In the genomic region with DNA sequence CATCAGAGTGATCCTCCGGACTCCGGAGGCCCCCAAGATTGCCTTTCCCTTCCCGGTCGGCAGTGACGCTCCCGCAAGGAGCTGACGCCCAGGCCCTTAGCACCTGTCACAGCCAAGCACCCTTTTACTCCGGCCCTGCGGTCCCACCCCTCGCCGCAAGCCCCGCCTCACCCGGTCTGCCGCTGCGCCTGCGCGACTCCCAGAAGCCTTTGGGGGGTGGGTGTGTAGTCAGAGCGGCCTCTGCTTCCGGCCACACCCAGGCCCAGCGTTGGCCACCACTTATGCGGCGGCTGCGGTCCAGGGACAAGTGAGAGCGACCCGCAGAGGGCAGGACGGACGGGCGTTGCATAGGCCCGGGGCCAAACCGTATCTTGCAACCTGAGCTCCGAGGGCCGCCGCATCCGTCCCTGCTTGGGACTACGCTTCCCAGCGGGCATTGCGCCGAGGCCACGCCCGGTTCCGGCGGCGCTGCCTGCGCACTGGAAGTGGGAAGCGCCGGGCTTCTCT, we compare ENCODE assay signal across 8 cellular contexts. TPM values are rescaled to one million over a fixed set of nuclear protein-coding genes. Genes with fewer than 3 reads are reported as not detected.
DNase-seq lines count a peak whose midpoint lies in the region; ATAC-seq and TF ChIP-seq lines count a peak whose summit lies in the region.

No MANE protein-coding gene starts in this region.

- H3K9ac ChIP-seq in adipocyte (ENCODE audit: low read length), result peak overlapping the region; percentile 90

- H3K27ac ChIP-seq in cardiac muscle cell (peak overlapping the region; percentile 91), ovary (peak overlapping the region in 1 of 2 donors; percentile 89), temporal lobe (ENCODE audit: low read depth, low read length) (peak overlapping the region; percentile 77)

- H3K27me3 ChIP-seq in adipocyte (replicated peaks; ENCODE audit: control insufficient read depth, insufficient read depth, low read length) (no peaks in the 10 kb centered on the region), cardiac muscle cell (no peaks in the 10 kb centered on the region), ovary (no peaks in the 10 kb centered on the region)

- H3K4me1 ChIP-seq in adipocyte (ENCODE audit: control insufficient read depth, insufficient read depth, low read length) (peaks cover 7% of the 10 kb centered on the region), cardiac muscle cell (ENCODE audit: low read depth) (no peaks in the 10 kb centered on the region), ovary (ENCODE audit: insufficient read depth) (peaks cover 5% of the 10 kb centered on the region)

- WGBS in ovary, 3 donors, result 0 to 1% (median 1%) methylated on average over 27 to 46 of the region's 46 CpGs

- H3K4me3 ChIP-seq in AG09309 (ENCODE audit: control insufficient read depth, low read depth, low read length) (peak overlapping the region; percentile 83), adipocyte (ENCODE audit: low read length) (peak overlapping the region; percentile 86), cardiac muscle cell (peak overlapping the region; percentile 77), ovary (peak overlapping the region; percentile 90)

- peak; percentile 42 for DNase-seq in AG09309 (ENCODE audit: low read depth)
- peak; percentile 74 for DNase-seq in LHCN-M2 (ENCODE audit: low read depth)
- peak; percentile 75 for DNase-seq in T follicular helper cell (ENCODE audit: low read depth)
- peak; percentile 95 for DNase-seq in adipocyte (ENCODE audit: low read depth)
- DNase-seq in cardiac muscle cell (ENCODE audit: low read depth in 1 of 2, low spot score in 1 of 2), result peak; percentile 86 to 93
- peak; percentile 88 to 93 (median 91) for DNase-seq in ovary

- no peak for TF ChIP-seq CTCF in AG09309 (IDR thresholded peaks at IDR 0.05; ENCODE audit: control insufficient read depth, insufficient read depth, low read depth, low read length, missing control alignments)
- TF ChIP-seq CTCF in cardiac muscle cell (IDR thresholded peaks at IDR 0.05; ENCODE audit: low read depth, low read length), result no peak
- no peak for TF ChIP-seq CTCF in ovary (IDR thresholded peaks at IDR 0.05)

- peaks cover 78% of the 10 kb centered on the region for H3K9me3 ChIP-seq in adipocyte (ENCODE audit: control insufficient read depth, low read length)
- H3K9me3 ChIP-seq in cardiac muscle cell (ENCODE audit: low read depth), result no peaks in the 10 kb centered on the region
- peaks cover 0 to 26% of the 10 kb centered on the region in 2 donors for H3K9me3 ChIP-seq in ovary

- peak; percentile 86 for ATAC-seq in GM21360 (IDR thresholded peaks at IDR 0.05; ENCODE audit: unreplicated experiment)

- intact Hi-C loops in ovary (cut with DNase I), result no loop called here

- TF ChIP-seq EP300 in ovary (IDR thresholded peaks at IDR 0.05), result no peak

- peaks cover 20% of the 10 kb centered on the region for H3K36me3 ChIP-seq in adipocyte (ENCODE audit: control insufficient read depth, insufficient read depth, low read length, severe bottlenecking)
- H3K36me3 ChIP-seq in cardiac muscle cell, result no peaks in the 10 kb centered on the region
- no peaks in the 10 kb centered on the region for H3K36me3 ChIP-seq in ovary

- TF ChIP-seq POLR2A in ovary (IDR thresholded peaks at IDR 0.05), result no peak

RNA-seq across cellular contexts. Expression of gene ZFP28, which starts 0.4 kb away (rescaled TPM):
- 3.2 and 4.9 TPM in 2 replicates for total RNA-seq in LHCN-M2 (2014; rRNA removed)
- polyA plus RNA-seq in LHCN-M2 (2012), result 1.8 TPM
- 4.8 and 5.1 TPM in 2 replicates for total RNA-seq in cardiac muscle cell
- 5.4 and 6.3 TPM in 2 replicates for polyA plus RNA-seq in cardiac muscle cell
- total RNA-seq in ovary, result 10 to 100 TPM in 6 of 7 donors, 1 to 10 TPM in 1; 4.9 to 15.7 (median 13.5) TPM
- 10 to 100 TPM in 1 of 2 donors, 1 to 10 TPM in 1; 9.2 to 12.7 TPM for polyA plus RNA-seq in ovary
- total RNA-seq in temporal lobe, result 30.5 TPM

RNA-seq across cellular contexts. Expression of gene ZNF470, which starts 29.0 kb away (rescaled TPM):
- total RNA-seq in LHCN-M2 (2014; rRNA removed), result 1.8 and 2.5 TPM in 2 replicates
- polyA plus RNA-seq in LHCN-M2 (2012), result 2.2 TPM
- total RNA-seq in cardiac muscle cell, result 5.7 and 8.0 TPM in 2 replicates
- 7.5 and 10.0 TPM in 2 replicates for polyA plus RNA-seq in cardiac muscle cell
- total RNA-seq in ovary, result 1 to 10 TPM; 2.4 to 7.8 (median 6.7) TPM
- polyA plus RNA-seq in ovary, result 1 to 10 TPM; 1.7 to 5.4 TPM
- 11.8 TPM for total RNA-seq in temporal lobe

RNA-seq across cellular contexts. Expression of gene ZNF471, which starts 30.7 kb away (rescaled TPM):
- total RNA-seq in LHCN-M2 (2014; rRNA removed) (0.83 and 1.6 TPM in 2 replicates), cardiac muscle cell (1.7 and 2.8 TPM in 2 replicates), ovary (10 to 100 TPM in 5 of 7 donors, 1 to 10 TPM in 2; 5.9 to 22.4 (median 14.7) TPM), temporal lobe (17.0 TPM)
- 0.47 TPM for polyA plus RNA-seq in LHCN-M2 (2012)
- polyA plus RNA-seq in cardiac muscle cell (0.83 and 4.1 TPM in 2 replicates), ovary (1 to 10 TPM; 6.4 to 10.0 TPM)

RNA-seq across cellular contexts. Expression of gene ZNF71, which starts 56.8 kb away (rescaled TPM):
- 9.4 and 10.8 TPM in 2 replicates for total RNA-seq in LHCN-M2 (2014; rRNA removed)
- polyA plus RNA-seq in LHCN-M2 (2012), result 6.4 TPM
- total RNA-seq in cardiac muscle cell, result 13.0 and 15.3 TPM in 2 replicates
- 12.5 and 15.3 TPM in 2 replicates for polyA plus RNA-seq in cardiac muscle cell
- 1 to 10 TPM; 5.7 to 9.8 (median 8.4) TPM for total RNA-seq in ovary
- polyA plus RNA-seq in ovary, result 1 to 10 TPM; 3.4 to 6.3 TPM
- total RNA-seq in temporal lobe, result 14.8 TPM

Comparison
In these comparisons a context has a peak if more than half of its experiments do, and no peak if none do; other contexts are left out.
1. DNase-seq: peak in every context shown above with its lines; median percentile 95 in adipocyte; 91 in ovary; 90 in cardiac muscle cell; 75 in T follicular helper cell; 74 in LHCN-M2; 42 in AG09309.